ENCODE assay signal across 9 cellular contexts in genomic region chr2:200383380-200384110, GRCh38.
DNase-seq lines count a peak whose midpoint lies in the region; ATAC-seq, FAIRE-seq and TF ChIP-seq lines count a peak whose summit lies in the region.
"Had no signal": no experiment of that assay in that cellular context is flagged by ENCODE, and none has a peak within 500 bp of the region (broad histone marks: within the 10 kb centered on the region; RNA-seq: fewer than 3 reads in every experiment).

No MANE protein-coding gene starts in this region.

- TF ChIP-seq POLR2A in Peyer's patch (IDR thresholded peaks at IDR 0.05): no peak

- peak overlapping the region; percentile 23 for H3K27ac ChIP-seq in muscle layer of duodenum (ENCODE audit: low read length)
- H3K27ac ChIP-seq in Peyer's patch: peak overlapping the region in 1 of 4 donors; percentile 20
- H3K27ac ChIP-seq: C4-2B had no signal

- peak overlapping the region; percentile 40 to 52 for H3K4me3 ChIP-seq in muscle layer of duodenum (ENCODE audit: low read depth in 1 of 2, low read length in 2 of 2)
- peak overlapping the region in 2 of 4 donors; percentile 5 to 20 for H3K4me3 ChIP-seq in Peyer's patch

- peak; percentile 76 for ATAC-seq in HG02678 (IDR thresholded peaks at IDR 0.05; ENCODE audit: unreplicated experiment)

- TF ChIP-seq CTCF in Peyer's patch (IDR thresholded peaks at IDR 0.05): no peak

- DNase-seq in NCI-H2227 treated with DMSO at 0.1 percent for 48 hours (lab: John Stamatoyannopoulos, UW) (peak; percentile 34), NCI-H2227 (lab: John Stamatoyannopoulos, UW; ENCODE audit: unreplicated experiment) (no peak), NOMO-1 treated with dmso at 0.1 percent for 144 hours (lab: John Stamatoyannopoulos, UW; ENCODE audit: unreplicated experiment) (peak; percentile 12), Peyer's patch (no peak), NCI-H1694 treated with DMSO at 0.1 percent for 48 hours (lab: John Stamatoyannopoulos, UW) (no peak)

- H3K27me3 ChIP-seq in muscle layer of duodenum (ENCODE audit: low read depth, low read length): no peaks in the 10 kb centered on the region
- no peaks in the 10 kb centered on the region for H3K27me3 ChIP-seq in Peyer's patch

- H3K9me3 ChIP-seq in muscle layer of duodenum (ENCODE audit: control insufficient read depth in 1 of 2, low read length in 2 of 2): no peaks in the 10 kb centered on the region
- H3K9me3 ChIP-seq in Peyer's patch: no peaks in the 10 kb centered on the region

- H3K36me3 ChIP-seq in muscle layer of duodenum (ENCODE audit: control insufficient read depth in 1 of 2, insufficient read depth in 2 of 2, low read length in 2 of 2) (no peaks in the 10 kb centered on the region), Peyer's patch (no peaks in the 10 kb centered on the region)

- FAIRE-seq in colon (lab: Jason Lieb, UNC): peak; percentile 86

- H3K4me1 ChIP-seq in muscle layer of duodenum (ENCODE audit: control insufficient read depth in 1 of 2, insufficient read depth in 2 of 2, low read length in 2 of 2) (peaks cover 11 to 20% of the 10 kb centered on the region in 2 donors), Peyer's patch (peaks cover 0 to 13% (median 2%) of the 10 kb centered on the region in 4 donors)

Comparison
In these comparisons a context has a peak if more than half of its experiments do, and no peak if none do; other contexts are left out.
1. DNase-seq: peak in NCI-H2227 treated with DMSO at 0.1 percent for 48 hours (single experiment) and NOMO-1 treated with dmso at 0.1 percent for 144 hours (single experiment); none in NCI-H2227 (single experiment), Peyer's patch (0 of 3) and NCI-H1694 treated with DMSO at 0.1 percent for 48 hours (single experiment).